26 cellular contexts compared by ENCODE assay signal in the genomic region with DNA sequence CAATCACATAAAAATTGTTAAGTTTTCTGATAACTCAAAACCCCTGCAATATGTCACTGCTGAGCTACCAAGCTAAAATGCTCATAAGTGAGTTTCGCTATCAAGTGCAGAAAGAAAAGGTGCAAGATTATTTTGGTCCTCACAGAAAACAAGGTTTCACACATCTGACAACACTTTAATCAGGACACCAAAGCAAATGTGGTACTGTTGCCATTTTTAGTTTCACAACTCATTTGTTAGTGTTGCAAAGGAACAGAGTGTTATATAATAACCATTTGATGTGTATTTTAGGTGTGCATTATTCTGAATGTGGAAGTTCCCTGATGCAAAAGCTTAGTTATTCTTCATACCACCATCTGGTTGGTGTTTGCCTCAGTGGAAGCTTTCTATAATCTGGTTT.
"Had no signal": no experiment of that assay in that cellular context is flagged by ENCODE, and none has a peak within 500 bp of the region (broad histone marks: within the 10 kb centered on the region; RNA-seq: fewer than 3 reads in every experiment).

No MANE protein-coding gene starts in this region.

- H3K27ac ChIP-seq: ascending aorta, breast epithelium, cardiac muscle cell, colonic mucosa, epithelial cell of prostate, esophagus squamous epithelium, gastroesophageal sphincter, WERI-Rb-1 had no signal

- H3K4me3 ChIP-seq: ascending aorta, breast epithelium, cardiac muscle cell, colonic mucosa, esophagus squamous epithelium, gastroesophageal sphincter had no signal

- DNase-seq: activated B cell treated with CpG ODN at 0.5 μM for 24 hours; activated CD4-positive, alpha-beta T cell treated with anti-CD3 and anti-CD28 coated beads for 48 hours; activated CD4-positive, alpha-beta T cell treated with anti-CD3 and anti-CD28 coated beads, Interleukin-2, amount 50 U/mL, for 1 hour; activated CD4-positive, alpha-beta T cell treated with anti-CD3 and anti-CD28 coated beads, Interleukin-2, amount 50 U/mL, for 48 hours; activated CD8-positive, alpha-beta memory T cell treated with anti-CD3 and anti-CD28 coated beads for 24 hours; activated CD8-positive, alpha-beta T cell treated with anti-CD3 and anti-CD28 coated beads for 36 hours; activated effector memory CD4-positive, alpha-beta T cell treated with anti-CD3 and anti-CD28 coated beads, Interleukin-2, amount 50 U/mL, for 16 hours; activated naive CD4-positive, alpha-beta T cell treated with anti-CD3 and anti-CD28 coated beads for 36 hours; activated naive CD8-positive, alpha-beta T cell treated with anti-CD3 and anti-CD28 coated beads, Interleukin-2, amount 10 ng/mL, durations not matched to agents 7 days and 5 days; activated T-cell treated with anti-CD3 and anti-CD28 coated beads, Interleukin-2, amount 50 U/mL, for 1 hour; activated T-cell treated with anti-CD3 and anti-CD28 coated beads, Interleukin-2, amount 50 U/mL, for 48 hours; central memory CD4-positive, alpha-beta T cell; cerebellar nuclear complex; colonic mucosa; effector CD8-positive, alpha-beta T cell; esophagus squamous epithelium; foreskin melanocyte; T-helper 1 cell; T-helper 17 cell; T1000; WERI-Rb-1 had no signal

- H3K36me3 ChIP-seq: ascending aorta, breast epithelium, cardiac muscle cell, colonic mucosa, esophagus squamous epithelium, gastroesophageal sphincter, WERI-Rb-1 had no signal

- H3K4me1 ChIP-seq: ascending aorta, breast epithelium, colonic mucosa, esophagus squamous epithelium, gastroesophageal sphincter had no signal

- H3K9me3 ChIP-seq: ascending aorta, colonic mucosa, esophagus squamous epithelium had no signal

- H3K27me3 ChIP-seq: ascending aorta, breast epithelium, cardiac muscle cell, colonic mucosa, esophagus squamous epithelium, gastroesophageal sphincter had no signal
